1 cellular context compared by ENCODE assay signal in genomic region chr1:71001627-71002026, GRCh38.
A peak's percentile ranks its signal among the peaks of the same experiment; 100 is the strongest.
TF ChIP-seq lines count a peak whose summit lies in the region.

No MANE protein-coding gene starts in this region.

TF ChIP-seq in IMR-90, 13 proteins besides CTCF, POLR2A, EP300 and RAD21:
- TF ChIP-seq CEBPB (IDR thresholded peaks at IDR 0.05; ENCODE audit: low read depth, low read length), result peak; percentile 49
- TF ChIP-seq RCOR1 (IDR thresholded peaks at IDR 0.05; ENCODE audit: insufficient replicate concordance, low read length), result no peak
